ENCODE assay signal across 2 cellular contexts in the genomic region with DNA sequence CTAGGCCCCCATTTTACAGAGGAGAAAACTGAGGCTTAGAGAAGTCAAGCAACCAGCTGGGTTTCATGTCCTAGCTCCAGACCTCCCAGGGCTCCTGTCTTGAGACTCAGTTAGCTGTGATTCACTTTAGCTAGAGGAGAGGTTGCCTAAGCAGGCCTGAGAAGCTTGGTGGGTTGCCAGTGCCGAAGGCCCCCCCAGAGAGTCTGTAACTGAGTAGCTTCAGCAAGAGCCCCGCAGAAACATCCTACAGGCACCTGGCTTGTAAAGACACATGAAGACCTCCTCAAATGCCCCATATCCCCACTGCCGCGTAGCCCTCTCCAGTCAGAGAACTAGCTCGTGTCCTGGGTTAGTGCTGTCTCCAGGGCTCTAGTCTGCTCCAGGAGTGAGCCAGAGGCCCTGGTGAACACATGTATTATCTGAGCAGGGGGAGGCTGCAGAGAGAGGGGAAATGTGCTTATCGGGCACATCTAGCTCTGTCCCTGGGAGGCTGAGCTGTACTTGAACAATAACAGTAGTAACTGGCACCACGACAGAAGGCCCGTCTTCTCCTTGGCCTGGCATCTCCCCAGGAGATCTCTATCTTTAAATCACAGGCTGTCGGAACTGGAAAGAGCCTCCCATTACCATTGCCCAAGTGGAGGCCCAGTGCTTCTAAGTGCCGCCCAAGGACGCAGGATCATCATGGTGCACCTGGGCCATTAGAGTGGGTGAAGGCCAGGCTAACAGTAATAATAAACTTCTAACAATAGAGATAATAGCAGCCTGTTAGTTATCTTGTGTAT.
TF ChIP-seq lines count a peak whose summit lies in the region.

No MANE protein-coding gene starts in this region.

TF ChIP-seq in HEK293, 187 proteins besides CTCF, POLR2A, EP300 and RAD21 (continued from another document):
- peak; percentile 83 for TF ChIP-seq ZBTB6 (tag by site-specific recombination; IDR thresholded peaks at IDR 0.05)

TF ChIP-seq in GM23338, 12 proteins besides CTCF, POLR2A, EP300 and RAD21 (continued from another document):
- TF ChIP-seq, protein P1, sequence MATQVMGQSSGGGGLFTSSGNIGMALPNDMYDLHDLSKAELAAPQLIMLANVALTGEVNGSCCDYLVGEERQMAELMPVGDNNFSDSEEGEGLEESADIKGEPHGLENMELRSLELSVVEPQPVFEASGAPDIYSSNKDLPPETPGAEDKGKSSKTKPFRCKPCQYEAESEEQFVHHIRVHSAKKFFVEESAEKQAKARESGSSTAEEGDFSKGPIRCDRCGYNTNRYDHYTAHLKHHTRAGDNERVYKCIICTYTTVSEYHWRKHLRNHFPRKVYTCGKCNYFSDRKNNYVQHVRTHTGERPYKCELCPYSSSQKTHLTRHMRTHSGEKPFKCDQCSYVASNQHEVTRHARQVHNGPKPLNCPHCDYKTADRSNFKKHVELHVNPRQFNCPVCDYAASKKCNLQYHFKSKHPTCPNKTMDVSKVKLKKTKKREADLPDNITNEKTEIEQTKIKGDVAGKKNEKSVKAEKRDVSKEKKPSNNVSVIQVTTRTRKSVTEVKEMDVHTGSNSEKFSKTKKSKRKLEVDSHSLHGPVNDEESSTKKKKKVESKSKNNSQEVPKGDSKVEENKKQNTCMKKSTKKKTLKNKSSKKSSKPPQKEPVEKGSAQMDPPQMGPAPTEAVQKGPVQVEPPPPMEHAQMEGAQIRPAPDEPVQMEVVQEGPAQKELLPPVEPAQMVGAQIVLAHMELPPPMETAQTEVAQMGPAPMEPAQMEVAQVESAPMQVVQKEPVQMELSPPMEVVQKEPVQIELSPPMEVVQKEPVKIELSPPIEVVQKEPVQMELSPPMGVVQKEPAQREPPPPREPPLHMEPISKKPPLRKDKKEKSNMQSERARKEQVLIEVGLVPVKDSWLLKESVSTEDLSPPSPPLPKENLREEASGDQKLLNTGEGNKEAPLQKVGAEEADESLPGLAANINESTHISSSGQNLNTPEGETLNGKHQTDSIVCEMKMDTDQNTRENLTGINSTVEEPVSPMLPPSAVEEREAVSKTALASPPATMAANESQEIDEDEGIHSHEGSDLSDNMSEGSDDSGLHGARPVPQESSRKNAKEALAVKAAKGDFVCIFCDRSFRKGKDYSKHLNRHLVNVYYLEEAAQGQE (IDR thresholded peaks at IDR 0.05; ENCODE audit: unreplicated experiment): no peak
- TF ChIP-seq STAT1 (IDR thresholded peaks at IDR 0.05; ENCODE audit: unreplicated experiment) (no peak), ZNF331 (CRISPR knock-in tag; IDR thresholded peaks at IDR 0.05; ENCODE audit: low read depth) (no peak), ZNF114 (CRISPR knock-in tag; IDR thresholded peaks at IDR 0.05) (no peak), EZH2phosphoT487 (IDR thresholded peaks at IDR 0.05; ENCODE audit: unreplicated experiment) (no peak), JUNB (IDR thresholded peaks at IDR 0.05; ENCODE audit: unreplicated experiment) (no peak), CREB1 (CRISPR knock-in tag; IDR thresholded peaks at IDR 0.05; ENCODE audit: low read depth) (no peak), NANOG (IDR thresholded peaks at IDR 0.05; ENCODE audit: borderline replicate concordance) (no peak)
- TF ChIP-seq, protein P2, sequence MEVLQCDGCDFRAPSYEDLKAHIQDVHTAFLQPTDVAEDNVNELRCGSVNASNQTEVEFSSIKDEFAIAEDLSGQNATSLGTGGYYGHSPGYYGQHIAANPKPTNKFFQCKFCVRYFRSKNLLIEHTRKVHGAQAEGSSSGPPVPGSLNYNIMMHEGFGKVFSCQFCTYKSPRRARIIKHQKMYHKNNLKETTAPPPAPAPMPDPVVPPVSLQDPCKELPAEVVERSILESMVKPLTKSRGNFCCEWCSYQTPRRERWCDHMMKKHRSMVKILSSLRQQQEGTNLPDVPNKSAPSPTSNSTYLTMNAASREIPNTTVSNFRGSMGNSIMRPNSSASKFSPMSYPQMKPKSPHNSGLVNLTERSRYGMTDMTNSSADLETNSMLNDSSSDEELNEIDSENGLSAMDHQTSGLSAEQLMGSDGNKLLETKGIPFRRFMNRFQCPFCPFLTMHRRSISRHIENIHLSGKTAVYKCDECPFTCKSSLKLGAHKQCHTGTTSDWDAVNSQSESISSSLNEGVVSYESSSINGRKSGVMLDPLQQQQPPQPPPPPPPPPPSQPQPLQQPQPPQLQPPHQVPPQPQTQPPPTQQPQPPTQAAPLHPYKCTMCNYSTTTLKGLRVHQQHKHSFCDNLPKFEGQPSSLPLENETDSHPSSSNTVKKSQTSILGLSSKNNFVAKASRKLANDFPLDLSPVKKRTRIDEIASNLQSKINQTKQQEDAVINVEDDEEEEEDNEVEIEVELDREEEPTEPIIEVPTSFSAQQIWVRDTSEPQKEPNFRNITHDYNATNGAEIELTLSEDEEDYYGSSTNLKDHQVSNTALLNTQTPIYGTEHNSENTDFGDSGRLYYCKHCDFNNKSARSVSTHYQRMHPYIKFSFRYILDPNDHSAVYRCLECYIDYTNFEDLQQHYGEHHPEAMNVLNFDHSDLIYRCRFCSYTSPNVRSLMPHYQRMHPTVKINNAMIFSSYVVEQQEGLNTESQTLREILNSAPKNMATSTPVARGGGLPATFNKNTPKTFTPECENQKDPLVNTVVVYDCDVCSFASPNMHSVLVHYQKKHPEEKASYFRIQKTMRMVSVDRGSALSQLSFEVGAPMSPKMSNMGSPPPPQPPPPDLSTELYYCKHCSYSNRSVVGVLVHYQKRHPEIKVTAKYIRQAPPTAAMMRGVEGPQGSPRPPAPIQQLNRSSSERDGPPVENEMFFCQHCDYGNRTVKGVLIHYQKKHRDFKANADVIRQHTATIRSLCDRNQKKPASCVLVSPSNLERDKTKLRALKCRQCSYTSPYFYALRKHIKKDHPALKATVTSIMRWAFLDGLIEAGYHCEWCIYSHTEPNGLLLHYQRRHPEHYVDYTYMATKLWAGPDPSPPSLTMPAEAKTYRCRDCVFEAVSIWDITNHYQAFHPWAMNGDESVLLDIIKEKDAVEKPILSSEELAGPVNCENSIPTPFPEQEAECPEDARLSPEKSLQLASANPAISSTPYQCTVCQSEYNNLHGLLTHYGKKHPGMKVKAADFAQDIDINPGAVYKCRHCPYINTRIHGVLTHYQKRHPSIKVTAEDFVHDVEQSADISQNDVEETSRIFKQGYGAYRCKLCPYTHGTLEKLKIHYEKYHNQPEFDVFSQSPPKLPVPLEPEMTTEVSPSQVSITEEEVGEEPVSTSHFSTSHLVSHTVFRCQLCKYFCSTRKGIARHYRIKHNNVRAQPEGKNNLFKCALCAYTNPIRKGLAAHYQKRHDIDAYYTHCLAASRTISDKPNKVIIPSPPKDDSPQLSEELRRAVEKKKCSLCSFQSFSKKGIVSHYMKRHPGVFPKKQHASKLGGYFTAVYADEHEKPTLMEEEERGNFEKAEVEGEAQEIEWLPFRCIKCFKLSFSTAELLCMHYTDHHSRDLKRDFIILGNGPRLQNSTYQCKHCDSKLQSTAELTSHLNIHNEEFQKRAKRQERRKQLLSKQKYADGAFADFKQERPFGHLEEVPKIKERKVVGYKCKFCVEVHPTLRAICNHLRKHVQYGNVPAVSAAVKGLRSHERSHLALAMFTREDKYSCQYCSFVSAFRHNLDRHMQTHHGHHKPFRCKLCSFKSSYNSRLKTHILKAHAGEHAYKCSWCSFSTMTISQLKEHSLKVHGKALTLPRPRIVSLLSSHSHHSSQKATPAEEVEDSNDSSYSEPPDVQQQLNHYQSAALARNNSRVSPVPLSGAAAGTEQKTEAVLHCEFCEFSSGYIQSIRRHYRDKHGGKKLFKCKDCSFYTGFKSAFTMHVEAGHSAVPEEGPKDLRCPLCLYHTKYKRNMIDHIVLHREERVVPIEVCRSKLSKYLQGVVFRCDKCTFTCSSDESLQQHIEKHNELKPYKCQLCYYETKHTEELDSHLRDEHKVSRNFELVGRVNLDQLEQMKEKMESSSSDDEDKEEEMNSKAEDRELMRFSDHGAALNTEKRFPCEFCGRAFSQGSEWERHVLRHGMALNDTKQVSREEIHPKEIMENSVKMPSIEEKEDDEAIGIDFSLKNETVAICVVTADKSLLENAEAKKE (CRISPR knock-in tag; IDR thresholded peaks at IDR 0.05): no peak
